ENCODE assay signal across 21 cellular contexts in the genomic region with DNA sequence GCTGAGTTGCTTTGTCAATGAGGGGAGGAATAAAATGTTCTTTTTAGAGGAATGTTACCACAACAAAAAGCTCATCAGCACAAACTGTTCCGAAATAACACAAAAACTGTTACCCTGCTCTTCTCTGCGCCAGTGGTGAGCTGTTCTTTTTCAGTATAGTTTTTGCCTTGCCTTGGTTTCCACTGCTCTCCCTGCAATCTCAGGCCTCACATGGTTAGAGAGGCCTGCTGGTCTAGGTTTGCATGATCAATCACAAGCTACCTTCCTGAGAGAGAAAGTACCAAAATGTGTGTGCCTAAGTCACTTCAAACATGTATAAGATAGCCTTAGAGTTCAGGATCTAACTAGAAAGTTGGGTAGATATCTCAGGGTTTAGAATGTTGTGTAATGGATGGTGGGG.
DNase-seq lines count a peak whose midpoint lies in the region; ATAC-seq lines count a peak whose summit lies in the region.
"Had no signal": no experiment of that assay in that cellular context is flagged by ENCODE, and none has a peak within 500 bp of the region (broad histone marks: within the 10 kb centered on the region; RNA-seq: fewer than 3 reads in every experiment).

No MANE protein-coding gene starts in this region.

- no peak overlapping the region for H3K4me2 ChIP-seq in mesenchymal stem cell (ENCODE audit: low read length, poor library complexity, severe bottlenecking)

- peak overlapping the region; percentile 89 for H3K27ac Mint-ChIP-seq in activated CD4-positive, alpha-beta T cell treated with anti-CD3 and anti-CD28 coated beads, Interleukin-2, amount 10 ng/mL, durations not matched to agents 24 days and 14 days
- H3K27ac Mint-ChIP-seq in activated naive CD8-positive, alpha-beta T cell treated with anti-CD3 and anti-CD28 coated beads, Interleukin-2, amount 50 U/mL, for 24 hours = peak overlapping the region; percentile 89

- 100% methylated on average over 2 of the region's 2 CpGs for WGBS in mesenchymal stem cell

- H3K79me1 ChIP-seq in mesenchymal stem cell (replicated peaks; ENCODE audit: low read length, poor library complexity, severe bottlenecking) = peaks cover 24% of the 10 kb centered on the region

- H2AK5ac ChIP-seq in mesenchymal stem cell (ENCODE audit: low read length, severe bottlenecking) = no peak overlapping the region

- H2BK120ac ChIP-seq in mesenchymal stem cell (ENCODE audit: low read depth, low read length) = no peak overlapping the region

- H3K4me3 ChIP-seq in mesenchymal stem cell (ENCODE audit: insufficient read depth in 1 of 2, low read depth in 1 of 2, low read length in 2 of 2) = no peak overlapping the region
- H3K4me3 ChIP-seq: HAP-1, left ventricle myocardium inferior, ovary, Peyer's patch, SK-N-MC, transverse colon had no signal

- peak overlapping the region; percentile 66 for H3K27ac ChIP-seq in KOPT-K1 (ENCODE audit: low read depth, low read length, poor library complexity, severe bottlenecking)
- H3K27ac ChIP-seq in mesenchymal stem cell (ENCODE audit: low read length, poor library complexity, severe bottlenecking) = no peak overlapping the region
- H3K27ac ChIP-seq: C4-2B, left ventricle myocardium inferior, Peyer's patch, SK-N-MC, transverse colon had no signal

- peaks cover 61% of the 10 kb centered on the region for H3K4me1 Mint-ChIP-seq in activated CD4-positive, alpha-beta T cell treated with anti-CD3 and anti-CD28 coated beads, Interleukin-2, amount 10 ng/mL, durations not matched to agents 24 days and 14 days
- H3K4me1 Mint-ChIP-seq in activated naive CD8-positive, alpha-beta T cell treated with anti-CD3 and anti-CD28 coated beads, Interleukin-2, amount 50 U/mL, for 24 hours = peaks cover 76% of the 10 kb centered on the region

- H3K4me1 ChIP-seq in mesenchymal stem cell (ENCODE audit: control insufficient read depth, insufficient read depth, low read depth, low read length) = no peaks in the 10 kb centered on the region
- H3K4me1 ChIP-seq: HAP-1, left ventricle myocardium inferior, Peyer's patch had no signal

- H2BK12ac ChIP-seq in mesenchymal stem cell (ENCODE audit: low read length in 2 of 2) = no peak overlapping the region

- no peak overlapping the region for H4K91ac ChIP-seq in mesenchymal stem cell (ENCODE audit: low read length)

- peaks cover 58% of the 10 kb centered on the region for H3K36me3 Mint-ChIP-seq in activated CD4-positive, alpha-beta T cell treated with anti-CD3 and anti-CD28 coated beads, Interleukin-2, amount 10 ng/mL, durations not matched to agents 24 days and 14 days (ENCODE audit: low read depth)
- H3K36me3 Mint-ChIP-seq in activated naive CD8-positive, alpha-beta T cell treated with anti-CD3 and anti-CD28 coated beads, Interleukin-2, amount 50 U/mL, for 24 hours (ENCODE audit: low read depth) = peaks cover 38% of the 10 kb centered on the region

- no peaks in the 10 kb centered on the region for H3K27me3 Mint-ChIP-seq in activated CD4-positive, alpha-beta T cell treated with anti-CD3 and anti-CD28 coated beads, Interleukin-2, amount 10 ng/mL, durations not matched to agents 24 days and 14 days
- H3K27me3 Mint-ChIP-seq in activated naive CD8-positive, alpha-beta T cell treated with anti-CD3 and anti-CD28 coated beads, Interleukin-2, amount 50 U/mL, for 24 hours = no peaks in the 10 kb centered on the region

- H3K14ac ChIP-seq in mesenchymal stem cell (ENCODE audit: low read length in 2 of 2) = no peak overlapping the region

- H3K9me3 Mint-ChIP-seq in activated CD4-positive, alpha-beta T cell treated with anti-CD3 and anti-CD28 coated beads, Interleukin-2, amount 10 ng/mL, durations not matched to agents 24 days and 14 days = no peaks in the 10 kb centered on the region
- no peaks in the 10 kb centered on the region for H3K9me3 Mint-ChIP-seq in activated naive CD8-positive, alpha-beta T cell treated with anti-CD3 and anti-CD28 coated beads, Interleukin-2, amount 50 U/mL, for 24 hours

- peak overlapping the region in 1 of 2 experiments; percentile 65 for H3K18ac ChIP-seq in mesenchymal stem cell (ENCODE audit: low read depth in 1 of 2, low read length in 2 of 2)

- peak; percentile 59 for DNase-seq in activated CD4-positive, alpha-beta T cell treated with anti-CD3 and anti-CD28 coated beads, Interleukin-2, amount 10 ng/mL, durations not matched to agents 24 days and 14 days
- no peak for DNase-seq in activated CD4-positive, alpha-beta T cell treated with anti-CD3 and anti-CD28 coated beads, Interleukin-2, amount 50 U/mL, for 1 hour
- DNase-seq in activated naive CD8-positive, alpha-beta T cell treated with anti-CD3 and anti-CD28 coated beads, Interleukin-2, amount 50 U/mL, for 24 hours = no peak
- peak; percentile 43 for DNase-seq in stimulated activated CD8-positive, alpha-beta memory T cell treated with anti-CD3 and anti-CD28 coated beads, Interleukin-4, amount 100 ng/mL, for 48 hours
- DNase-seq in mesenchymal stem cell = no peak
- DNase-seq in activated CD4-positive, CD25-positive, alpha-beta regulatory T cell treated with anti-CD3 and anti-CD28 coated beads, Interleukin-2, amount 50 U/mL, for 72 hours = no peak
- DNase-seq: activated CD8-positive, alpha-beta memory T cell treated with anti-CD3 and anti-CD28 coated beads for 24 hours; Kasumi-1; left ventricle myocardium inferior; NCI-H82; ovary; Peyer's patch; stimulated activated CD4-positive, alpha-beta T cell treated with anti-CD3 and anti-CD28 coated beads, Interleukin-2, amount 100 ng/mL, for 24 hours; transverse colon had no signal

- intact Hi-C loops in activated CD4-positive, alpha-beta T cell treated with anti-CD3 and anti-CD28 coated beads, Interleukin-2, amount 10 ng/mL, durations not matched to agents 24 days and 14 days (cut with micrococcal nuclease) = loop anchor here (2.0 kb wide), 1 partner anchor 15 kb away; no protein-coding TSS in a partner anchor

- peak overlapping the region; percentile 63 for H3K4me3 Mint-ChIP-seq in activated CD4-positive, alpha-beta T cell treated with anti-CD3 and anti-CD28 coated beads, Interleukin-2, amount 10 ng/mL, durations not matched to agents 24 days and 14 days
- peak overlapping the region; percentile 45 for H3K4me3 Mint-ChIP-seq in activated naive CD8-positive, alpha-beta T cell treated with anti-CD3 and anti-CD28 coated beads, Interleukin-2, amount 50 U/mL, for 24 hours

- H2BK5ac ChIP-seq in mesenchymal stem cell (ENCODE audit: low read depth, low read length, poor library complexity, severe bottlenecking) = no peak overlapping the region

- H3K9ac ChIP-seq in mesenchymal stem cell (ENCODE audit: low read length) = no peak overlapping the region

- peaks cover 22% of the 10 kb centered on the region; the same call in 1 of the 2 replicates for H3K36me3 ChIP-seq in KOPT-K1 (ENCODE audit: insufficient read depth, low read length)
- H3K36me3 ChIP-seq in mesenchymal stem cell (ENCODE audit: control insufficient read depth in 1 of 2, insufficient read depth in 2 of 2, low read depth in 1 of 2, low read length in 2 of 2) = peaks cover 2 to 6% of the 10 kb centered on the region in 2 experiments
- H3K36me3 ChIP-seq: HAP-1, ovary, transverse colon had no signal

- peak; percentile 74 for ATAC-seq in activated naive CD8-positive, alpha-beta T cell treated with anti-CD3 and anti-CD28 coated beads, Interleukin-2, amount 50 U/mL, for 24 hours
- ATAC-seq in GM18868 (IDR thresholded peaks at IDR 0.05; ENCODE audit: unreplicated experiment) = no peak
- ATAC-seq: esophagus mucosa, sciatic nerve had no signal

- H4K8ac ChIP-seq in mesenchymal stem cell (ENCODE audit: low read length) = no peak overlapping the region

- H3K27me3 ChIP-seq in mesenchymal stem cell (ENCODE audit: control insufficient read depth in 1 of 2, insufficient read depth in 1 of 2, low read length in 2 of 2) = no peaks in the 10 kb centered on the region
- H3K27me3 ChIP-seq: ovary, Peyer's patch, transverse colon had no signal

- no peak overlapping the region for H3K23ac ChIP-seq in mesenchymal stem cell (ENCODE audit: low read length in 2 of 2)

- H2AFZ ChIP-seq in mesenchymal stem cell (ENCODE audit: low read depth, low read length) = no peak overlapping the region

- no peak overlapping the region for H3K4ac ChIP-seq in mesenchymal stem cell (ENCODE audit: low read depth in 1 of 2, low read length in 2 of 2)

- no peak overlapping the region for H2BK15ac ChIP-seq in mesenchymal stem cell (ENCODE audit: low read depth, poor library complexity, severe bottlenecking)

- H3K9me3 ChIP-seq in KOPT-K1 (ENCODE audit: insufficient read depth, low read length, poor library complexity, severe bottlenecking) = no peaks in the 10 kb centered on the region
- H3K9me3 ChIP-seq in mesenchymal stem cell (ENCODE audit: control insufficient read depth, low read length) = no peaks in the 10 kb centered on the region
- H3K9me3 ChIP-seq: HAP-1, left ventricle myocardium inferior, ovary, Peyer's patch, transverse colon had no signal

Comparison
In these comparisons a context has a peak if more than half of its experiments do, and no peak if none do; other contexts are left out.
1. DNase-seq: peak in activated CD4-positive, alpha-beta T cell treated with anti-CD3 and anti-CD28 coated beads, Interleukin-2, amount 10 ng/mL, durations not matched to agents 24 days and 14 days (single experiment) and stimulated activated CD8-positive, alpha-beta memory T cell treated with anti-CD3 and anti-CD28 coated beads, Interleukin-4, amount 100 ng/mL, for 48 hours (single experiment); none in activated CD4-positive, alpha-beta T cell treated with anti-CD3 and anti-CD28 coated beads, Interleukin-2, amount 50 U/mL, for 1 hour (single experiment), activated naive CD8-positive, alpha-beta T cell treated with anti-CD3 and anti-CD28 coated beads, Interleukin-2, amount 50 U/mL, for 24 hours (single experiment), mesenchymal stem cell (single experiment) and activated CD4-positive, CD25-positive, alpha-beta regulatory T cell treated with anti-CD3 and anti-CD28 coated beads, Interleukin-2, amount 50 U/mL, for 72 hours (single experiment).